3 cellular contexts compared by ENCODE assay signal in genomic region chr17:43411369-43411677, GRCh38.
TF ChIP-seq lines count a peak whose summit lies in the region.

No MANE protein-coding gene starts in this region.

TF ChIP-seq in liver, 16 proteins besides CTCF, POLR2A, EP300 and RAD21:
- TF ChIP-seq MAX (IDR thresholded peaks at IDR 0.05), result no peak
TF ChIP-seq in liver: peak in this region for 0.

TF ChIP-seq in HepG2, 621 proteins besides CTCF, POLR2A, EP300 and RAD21:
- TF ChIP-seq ZNF883 (CRISPR knock-in tag; IDR thresholded peaks at IDR 0.05; ENCODE audit: not compliant biosample characterization) (no peak), FOXC1 (CRISPR knock-in tag; IDR thresholded peaks at IDR 0.05; ENCODE audit: borderline replicate concordance) (no peak), ZNF766 (CRISPR knock-in tag; IDR thresholded peaks at IDR 0.05; ENCODE audit: borderline replicate concordance) (no peak), ZNF512 (CRISPR knock-in tag; IDR thresholded peaks at IDR 0.05) (no peak), E2F1 (CRISPR knock-in tag; IDR thresholded peaks at IDR 0.05) (no peak), GRHL1 (CRISPR knock-in tag; conservative IDR thresholded peaks at IDR 0.05) (no peak), HINFP (CRISPR knock-in tag; IDR thresholded peaks at IDR 0.05; ENCODE audit: low read depth) (no peak), KDM3A (CRISPR knock-in tag; IDR thresholded peaks at IDR 0.05; ENCODE audit: low read depth) (no peak)

TF ChIP-seq in K562, 482 proteins besides CTCF, POLR2A, EP300 and RAD21:
- TF ChIP-seq BRF2 (IDR thresholded peaks at IDR 0.05; ENCODE audit: borderline replicate concordance, insufficient read depth, insufficient read length) (no peak), OTX1 (CRISPR knock-in tag; IDR thresholded peaks at IDR 0.05) (no peak), MAFK (IDR thresholded peaks at IDR 0.05; ENCODE audit: low read length) (no peak), ILK (tag; IDR thresholded peaks at IDR 0.05; ENCODE audit: borderline replicate concordance, low read depth) (no peak), ZBTB49 (CRISPR knock-in tag; IDR thresholded peaks at IDR 0.05; ENCODE audit: borderline replicate concordance) (no peak), CREB3 (tag; conservative IDR thresholded peaks at IDR 0.05; ENCODE audit: low read depth) (no peak), ELF1 (tag; IDR thresholded peaks at IDR 0.05) (no peak), ATF6 (CRISPR knock-in tag; IDR thresholded peaks at IDR 0.05) (no peak), ZNF583 (CRISPR knock-in tag; IDR thresholded peaks at IDR 0.05) (no peak), FOSL1 (tag; conservative IDR thresholded peaks at IDR 0.05) (peak; percentile 68), ZNF511 (CRISPR knock-in tag; IDR thresholded peaks at IDR 0.05) (no peak), SAFB (IDR thresholded peaks at IDR 0.05; ENCODE audit: borderline replicate concordance, low read depth, low read length) (no peak), MCM5 (IDR thresholded peaks at IDR 0.05; ENCODE audit: low read depth) (no peak), VEZF1 (CRISPR knock-in tag; IDR thresholded peaks at IDR 0.05) (peak; percentile 25; the same call in 1 of the 2 replicates), CREM (IDR thresholded peaks at IDR 0.05; ENCODE audit: low read depth) (no peak), TRIM28 (IDR thresholded peaks at IDR 0.05) (no peak), E2F8 (IDR thresholded peaks at IDR 0.05; ENCODE audit: low read depth, partially characterized antibody) (no peak), BRD9 (IDR thresholded peaks at IDR 0.05; ENCODE audit: low read depth, partially characterized antibody) (no peak), SOX6 (IDR thresholded peaks at IDR 0.05) (no peak), CBFA2T2 (conservative IDR thresholded peaks at IDR 0.05) (no peak), NR2C2 (CRISPR knock-in tag; IDR thresholded peaks at IDR 0.05) (no peak), NR2C2 (tag; IDR thresholded peaks at IDR 0.05) (peak; percentile 31; the same call in 1 of the 2 replicates), ZNF318 (IDR thresholded peaks at IDR 0.05; ENCODE audit: borderline replicate concordance in 1 of 2, low read depth in 1 of 2) (no peak), ZBTB26 (CRISPR knock-in tag; IDR thresholded peaks at IDR 0.05) (no peak), CBFA2T3 (IDR thresholded peaks at IDR 0.05) (no peak)
